17 cellular contexts compared by ENCODE assay signal in the genomic region with DNA sequence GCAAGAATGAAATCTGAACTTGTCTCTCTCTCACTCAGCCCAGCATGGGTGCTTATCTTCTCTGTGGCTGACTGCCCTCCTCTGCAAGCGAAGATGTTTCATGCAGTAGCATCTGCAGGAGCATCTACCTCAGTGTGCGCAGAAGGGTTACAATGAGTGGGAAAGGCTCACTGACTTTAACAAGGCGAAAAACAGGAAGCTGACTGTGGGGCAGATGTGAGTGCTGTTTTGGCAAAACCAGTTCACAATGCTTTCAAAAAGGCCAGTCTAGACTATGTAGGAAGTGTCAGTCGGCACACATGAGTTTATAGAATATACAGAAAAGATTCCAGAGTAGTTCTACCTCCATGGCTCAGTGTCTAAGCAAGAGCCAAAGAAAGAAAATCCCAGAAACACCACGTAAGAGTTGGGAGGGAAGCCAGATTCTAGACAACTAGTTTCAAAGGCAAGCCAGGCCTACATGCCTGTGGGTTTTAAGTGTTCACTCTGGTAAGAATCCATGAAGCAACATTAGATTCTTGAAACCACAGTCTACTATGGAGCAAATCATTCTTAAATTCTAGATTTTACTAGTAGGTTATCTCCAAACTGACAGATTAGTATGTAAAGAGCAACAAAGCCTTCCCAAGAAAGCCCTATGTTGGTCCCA.
A peak's percentile ranks its signal among the peaks of the same experiment; 100 is the strongest.
DNase-seq lines count a peak whose midpoint lies in the region; ATAC-seq and TF ChIP-seq lines count a peak whose summit lies in the region.
"Had no signal": no experiment of that assay in that cellular context is flagged by ENCODE, and none has a peak within 500 bp of the region (broad histone marks: within the 10 kb centered on the region; RNA-seq: fewer than 3 reads in every experiment).

No MANE protein-coding gene starts in this region.

- no peak overlapping the region for H4K8ac ChIP-seq in H9 (replicated peaks; ENCODE audit: insufficient read length, low read depth, low read length)

- no peak overlapping the region for H2BK15ac ChIP-seq in H9 (ENCODE audit: low read depth, low read length)

- H2BK20ac ChIP-seq in H9 (ENCODE audit: low read depth, low read length, poor library complexity, severe bottlenecking) = no peak overlapping the region

- peaks cover 21% of the 10 kb centered on the region for H3K9me3 Mint-ChIP-seq in activated CD4-positive, alpha-beta T cell treated with anti-CD3 and anti-CD28 coated beads for 36 hours (ENCODE audit: low read depth)
- H3K9me3 Mint-ChIP-seq in H9 = no peaks in the 10 kb centered on the region
- H3K9me3 Mint-ChIP-seq: central memory CD8-positive, alpha-beta T cell; natural killer cell treated with Interleukin-12 subunit alpha and Interleukin-12 subunit beta and Interleukin-15 and Interleukin-18, amount 100 ng/mL, for 72 hours had no signal

- H4K91ac ChIP-seq in H9 (ENCODE audit: insufficient read length, low read depth, low read length) = no peak overlapping the region

- no peak overlapping the region for H2BK5ac ChIP-seq in H9 (ENCODE audit: insufficient read length, low read length)

- intact Hi-C loops in activated CD4-positive, alpha-beta T cell treated with anti-CD3 and anti-CD28 coated beads for 36 hours (cut with DNase I, micrococcal nuclease) = no loop called here

- peak; percentile 89 for ATAC-seq in activated CD4-positive, alpha-beta T cell treated with anti-CD3 and anti-CD28 coated beads for 36 hours
- ATAC-seq: natural killer cell treated with Interleukin-12 subunit alpha and Interleukin-12 subunit beta and Interleukin-15 and Interleukin-18, amount 100 ng/mL, for 72 hours had no signal

- H3K4me1 ChIP-seq in H9 (ENCODE audit: insufficient read depth, low read length) = no peaks in the 10 kb centered on the region

- no CpG with 5 or more reads among the region's 5 CpGs for WGBS in H9 (ENCODE audit: extremely low coverage, insufficient read length, low lambda C conversion rate)

- H3K36me3 Mint-ChIP-seq in activated CD4-positive, alpha-beta T cell treated with anti-CD3 and anti-CD28 coated beads for 36 hours (ENCODE audit: low read depth) = peaks cover 73% of the 10 kb centered on the region
- peaks cover 0 to 5% (median 0%) of the 10 kb centered on the region in 3 experiments; a peak in 1 of 7 replicates for H3K36me3 Mint-ChIP-seq in H9 (ENCODE audit: insufficient read depth in 1 of 3, low read depth in 3 of 3)
- H3K36me3 Mint-ChIP-seq: natural killer cell treated with Interleukin-12 subunit alpha and Interleukin-12 subunit beta and Interleukin-15 and Interleukin-18, amount 100 ng/mL, for 72 hours had no signal

- H3K9ac ChIP-seq in H9 (ENCODE audit: extremely low read depth, insufficient read length, low read length) = no peak overlapping the region

- no peak overlapping the region for H3K4ac ChIP-seq in H9 (ENCODE audit: low read depth, low read length)

- H4K5ac ChIP-seq in H9 (ENCODE audit: insufficient read length, low read depth, low read length) = no peak overlapping the region

- no peaks in the 10 kb centered on the region for H3K27me3 ChIP-seq in H9 (ENCODE audit: insufficient read depth, low read length)
- H3K27me3 ChIP-seq: right atrium auricular region had no signal

- no peak overlapping the region for H3K18ac ChIP-seq in H9 (ENCODE audit: insufficient read length, low read depth, low read length)

- no peaks in the 10 kb centered on the region for H3K9me3 ChIP-seq in H9 (ENCODE audit: control insufficient read depth, low read depth, low read length)
- H3K9me3 ChIP-seq: right atrium auricular region had no signal

- H3K27me3 Mint-ChIP-seq in activated CD4-positive, alpha-beta T cell treated with anti-CD3 and anti-CD28 coated beads for 36 hours = no peaks in the 10 kb centered on the region
- no peaks in the 10 kb centered on the region; the same call in 1 of the 2 replicates for H3K27me3 Mint-ChIP-seq in H9 (ENCODE audit: low read depth)
- H3K27me3 Mint-ChIP-seq: central memory CD8-positive, alpha-beta T cell; natural killer cell treated with Interleukin-12 subunit alpha and Interleukin-12 subunit beta and Interleukin-15 and Interleukin-18, amount 100 ng/mL, for 72 hours had no signal

- H3K23me2 ChIP-seq in H9 (ENCODE audit: insufficient read length, low read depth, low read length, poor library complexity, severe bottlenecking) = no peaks in the 10 kb centered on the region

- H3K4me2 ChIP-seq in H9 (ENCODE audit: insufficient read depth, insufficient read length, low read length) = no peak overlapping the region

- no peak overlapping the region for H3K27ac ChIP-seq in H9 (ENCODE audit: insufficient read length, low read depth, low read length)
- H3K27ac ChIP-seq: left ventricle myocardium inferior, right atrium auricular region, SK-N-MC, VCaP had no signal

- H3K4me3 Mint-ChIP-seq in activated CD4-positive, alpha-beta T cell treated with anti-CD3 and anti-CD28 coated beads for 36 hours = no peak overlapping the region
- H3K4me3 Mint-ChIP-seq in H9 = no peak overlapping the region
- H3K4me3 Mint-ChIP-seq: central memory CD8-positive, alpha-beta T cell; natural killer cell treated with Interleukin-12 subunit alpha and Interleukin-12 subunit beta and Interleukin-15 and Interleukin-18, amount 100 ng/mL, for 72 hours had no signal

- H3K14ac ChIP-seq in H9 (ENCODE audit: insufficient read depth, low read length) = no peak overlapping the region

- H3K79me2 ChIP-seq in H9 (ENCODE audit: insufficient read depth, low read length) = no peaks in the 10 kb centered on the region

- no peak overlapping the region for H3T11ph ChIP-seq in H9 (ENCODE audit: low read length)

- TF ChIP-seq CTCF in H9 (conservative IDR thresholded peaks at IDR 0.05) = no peak

- CTCF ChIA-PET in activated CD4-positive, alpha-beta T cell treated with anti-CD3 and anti-CD28 coated beads for 36 hours (lab: Charles Lee) = no interaction called here

- peak; percentile 49 for DNase-seq in activated CD4-positive, alpha-beta T cell treated with anti-CD3 and anti-CD28 coated beads for 36 hours
- DNase-seq in activated CD4-positive, alpha-beta T cell treated with anti-CD3 and anti-CD28 coated beads for 4 hours = no peak
- peak; percentile 12 for DNase-seq in activated CD4-positive, alpha-beta T cell treated with anti-CD3 and anti-CD28 coated beads, Interleukin-2, amount 50 U/mL, for 1 hour
- DNase-seq in dermis blood vessel endothelial cell (peak; percentile 61), pulmonary artery endothelial cell (ENCODE audit: low read depth, low spot score) (peak; percentile 33), hepatic stellate cell (ENCODE audit: low spot score) (no peak), KG1 (lab: John Stamatoyannopoulos, UW) (no peak), H9 (no peak)
- DNase-seq: 8988T, left ventricle myocardium inferior, NCI-H1092, NCI-H345 had no signal

- POLR2A ChIA-PET in activated CD4-positive, alpha-beta T cell treated with anti-CD3 and anti-CD28 coated beads for 36 hours (lab: Charles Lee) = no interaction called here

- H3K27ac Mint-ChIP-seq in activated CD4-positive, alpha-beta T cell treated with anti-CD3 and anti-CD28 coated beads for 36 hours = peak overlapping the region; percentile 79
- H3K27ac Mint-ChIP-seq in H9 = no peak overlapping the region
- H3K27ac Mint-ChIP-seq: natural killer cell treated with Interleukin-12 subunit alpha and Interleukin-12 subunit beta and Interleukin-15 and Interleukin-18, amount 100 ng/mL, for 72 hours had no signal

- H3K23ac ChIP-seq in H9 (ENCODE audit: insufficient read length, low read depth, low read length) = no peak overlapping the region

- no peak overlapping the region for H2AFZ ChIP-seq in H9 (ENCODE audit: low read length)

- H2BK120ac ChIP-seq in H9 (ENCODE audit: low read depth, low read length, poor library complexity, severe bottlenecking) = no peak overlapping the region

- no peak overlapping the region for H2AK5ac ChIP-seq in H9 (ENCODE audit: insufficient read length, low read length)

- no peaks in the 10 kb centered on the region for H3K79me1 ChIP-seq in H9 (ENCODE audit: insufficient read depth, low read depth, low read length, poor library complexity, severe bottlenecking)

- no peak overlapping the region for H2BK12ac ChIP-seq in H9 (ENCODE audit: insufficient read length, low read depth, low read length)

- H4K20me1 ChIP-seq in H9 (ENCODE audit: control insufficient read depth, insufficient read depth, insufficient read length) = no peaks in the 10 kb centered on the region

- H3K56ac ChIP-seq in H9 (ENCODE audit: insufficient read length, low read depth, low read length) = no peak overlapping the region

- H3K4me1 Mint-ChIP-seq in activated CD4-positive, alpha-beta T cell treated with anti-CD3 and anti-CD28 coated beads for 36 hours = peaks cover 45% of the 10 kb centered on the region
- peaks cover 7 to 23% of the 10 kb centered on the region in 2 experiments; a peak in 3 of 4 replicates for H3K4me1 Mint-ChIP-seq in H9

Comparison
In these comparisons a context has a peak if more than half of its experiments do, and no peak if none do; other contexts are left out.
1. DNase-seq: peak in activated CD4-positive, alpha-beta T cell treated with anti-CD3 and anti-CD28 coated beads for 36 hours (single experiment), activated CD4-positive, alpha-beta T cell treated with anti-CD3 and anti-CD28 coated beads, Interleukin-2, amount 50 U/mL, for 1 hour (single experiment), dermis blood vessel endothelial cell (single experiment) and pulmonary artery endothelial cell (single experiment); none in activated CD4-positive, alpha-beta T cell treated with anti-CD3 and anti-CD28 coated beads for 4 hours (0 of 2), hepatic stellate cell (single experiment), KG1 (single experiment) and H9 (single experiment).